ENCODE assay signal across 17 cellular contexts in the genomic region with DNA sequence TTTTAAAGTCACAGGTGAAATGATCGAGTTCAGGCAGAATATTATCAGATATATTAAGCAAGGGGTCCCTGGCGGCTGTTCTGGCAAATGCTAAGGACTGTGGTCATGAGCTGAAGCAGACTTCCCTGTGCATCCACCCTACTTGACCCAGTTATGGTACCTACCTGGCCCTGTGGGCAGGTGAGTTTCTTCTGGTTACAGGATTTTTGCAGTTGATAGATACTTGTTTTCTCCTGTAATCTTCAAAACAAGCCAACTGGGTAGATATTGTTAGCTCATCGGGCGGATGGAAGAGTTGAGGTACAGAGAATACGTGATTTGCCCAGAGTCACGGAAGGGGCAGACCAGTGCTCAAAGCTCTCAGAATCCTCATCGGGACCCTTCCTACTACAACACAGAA. TPM values are rescaled to one million over a fixed set of nuclear protein-coding genes. Genes with fewer than 3 reads are reported as not detected.
A peak's percentile ranks its signal among the peaks of the same experiment; 100 is the strongest.
DNase-seq lines count a peak whose midpoint lies in the region; ATAC-seq and TF ChIP-seq lines count a peak whose summit lies in the region.
"Had no signal": no experiment of that assay in that cellular context is flagged by ENCODE, and none has a peak within 500 bp of the region (broad histone marks: within the 10 kb centered on the region; RNA-seq: fewer than 3 reads in every experiment).

No MANE protein-coding gene starts in this region.

- H3K27me3 ChIP-seq in esophagus muscularis mucosa (no peaks in the 10 kb centered on the region), MG63 (peaks cover 13% of the 10 kb centered on the region)
- H3K27me3 ChIP-seq: BLaER1 treated with 17β-estradiol and CSF1 and Interleukin-3, amounts not matched to agents 10 nM and 100 nM had no signal

- no peaks in the 10 kb centered on the region for H3K4me1 ChIP-seq in esophagus muscularis mucosa
- H3K4me1 ChIP-seq: A549; BLaER1 treated with 17β-estradiol and CSF1 and Interleukin-3, amounts not matched to agents 10 nM and 100 nM; Caco-2 had no signal

- WGBS in esophagus muscularis mucosa = 93% methylated on average over 7 of the region's 7 CpGs

- TF ChIP-seq CTCF in esophagus muscularis mucosa (IDR thresholded peaks at IDR 0.05) = no peak

- H3K4me3 ChIP-seq in esophagus muscularis mucosa (no peak overlapping the region), MG63 (no peak overlapping the region)
- H3K4me3 ChIP-seq: A549; BLaER1 treated with 17β-estradiol and CSF1 and Interleukin-3, amounts not matched to agents 10 nM and 100 nM had no signal

- DNase-seq in activated CD8-positive, alpha-beta memory T cell treated with anti-CD3 and anti-CD28 coated beads, Interleukin-2, amount 50 U/mL, for 48 hours = peak; percentile 13
- DNase-seq in activated CD8-positive, alpha-beta memory T cell treated with anti-CD3 and anti-CD28 coated beads, Interleukin-2, amount 50 U/mL, for 4 hours = no peak
- DNase-seq in esophagus muscularis mucosa (ENCODE audit: extremely low spot score) (peak; percentile 62), MG63 (no peak)
- DNase-seq: AML-193; Caco-2; Calu3; CD4-positive, alpha-beta T cell; CD8-positive, alpha-beta T cell; DMS79 treated with DMSO at 0.1 percent for 48 hours; GF-D8 had no signal

- no peak for ATAC-seq in HG02938 (IDR thresholded peaks at IDR 0.05; ENCODE audit: unreplicated experiment)
- ATAC-seq: A549; CD8-positive, alpha-beta T cell had no signal

- no peaks in the 10 kb centered on the region for H3K9me3 ChIP-seq in esophagus muscularis mucosa
- no peaks in the 10 kb centered on the region for H3K9me3 ChIP-seq in MG63
- H3K9me3 ChIP-seq: A549; BLaER1 treated with 17β-estradiol and CSF1 and Interleukin-3, amounts not matched to agents 10 nM and 100 nM; Caco-2 had no signal

- H3K27ac ChIP-seq in esophagus muscularis mucosa (replicated peaks in 1 of 4) = no peak overlapping the region
- H3K27ac ChIP-seq: 22Rv1; A549; BLaER1 treated with 17β-estradiol and CSF1 and Interleukin-3, amounts not matched to agents 10 nM and 100 nM; C4-2B had no signal

- intact Hi-C loops in esophagus muscularis mucosa (cut with DNase I) = no loop called here

- no peak for TF ChIP-seq EP300 in esophagus muscularis mucosa (IDR thresholded peaks at IDR 0.05)

- no peak for TF ChIP-seq POLR2A in esophagus muscularis mucosa (IDR thresholded peaks at IDR 0.05; ENCODE audit: low read depth)

- H3K36me3 ChIP-seq in esophagus muscularis mucosa (no peaks in the 10 kb centered on the region), MG63 (no peaks in the 10 kb centered on the region)
- H3K36me3 ChIP-seq: BLaER1 treated with 17β-estradiol and CSF1 and Interleukin-3, amounts not matched to agents 10 nM and 100 nM had no signal

RNA-seq across cellular contexts. Expression of a gene that starts 18.5 kb away (rescaled TPM):
- 1 to 10 TPM; 3.3 to 4.6 (median 4.0) TPM for total RNA-seq in esophagus muscularis mucosa
- total RNA-seq in MG63 (2014; rRNA removed; shearing (Covaris generic); ENCODE audit: low replicate concordance) = not detected in 2 replicates
- total RNA-seq: B cell; CD4-positive, alpha-beta T cell; CD8-positive, alpha-beta T cell had no signal

Comparison
In these comparisons a context has a peak if more than half of its experiments do, and no peak if none do; other contexts are left out.
1. DNase-seq: peak in activated CD8-positive, alpha-beta memory T cell treated with anti-CD3 and anti-CD28 coated beads, Interleukin-2, amount 50 U/mL, for 48 hours (single experiment) and esophagus muscularis mucosa (single experiment); none in activated CD8-positive, alpha-beta memory T cell treated with anti-CD3 and anti-CD28 coated beads, Interleukin-2, amount 50 U/mL, for 4 hours (single experiment) and MG63 (single experiment).